ENCODE assay signal across 8 cellular contexts in the genomic region with DNA sequence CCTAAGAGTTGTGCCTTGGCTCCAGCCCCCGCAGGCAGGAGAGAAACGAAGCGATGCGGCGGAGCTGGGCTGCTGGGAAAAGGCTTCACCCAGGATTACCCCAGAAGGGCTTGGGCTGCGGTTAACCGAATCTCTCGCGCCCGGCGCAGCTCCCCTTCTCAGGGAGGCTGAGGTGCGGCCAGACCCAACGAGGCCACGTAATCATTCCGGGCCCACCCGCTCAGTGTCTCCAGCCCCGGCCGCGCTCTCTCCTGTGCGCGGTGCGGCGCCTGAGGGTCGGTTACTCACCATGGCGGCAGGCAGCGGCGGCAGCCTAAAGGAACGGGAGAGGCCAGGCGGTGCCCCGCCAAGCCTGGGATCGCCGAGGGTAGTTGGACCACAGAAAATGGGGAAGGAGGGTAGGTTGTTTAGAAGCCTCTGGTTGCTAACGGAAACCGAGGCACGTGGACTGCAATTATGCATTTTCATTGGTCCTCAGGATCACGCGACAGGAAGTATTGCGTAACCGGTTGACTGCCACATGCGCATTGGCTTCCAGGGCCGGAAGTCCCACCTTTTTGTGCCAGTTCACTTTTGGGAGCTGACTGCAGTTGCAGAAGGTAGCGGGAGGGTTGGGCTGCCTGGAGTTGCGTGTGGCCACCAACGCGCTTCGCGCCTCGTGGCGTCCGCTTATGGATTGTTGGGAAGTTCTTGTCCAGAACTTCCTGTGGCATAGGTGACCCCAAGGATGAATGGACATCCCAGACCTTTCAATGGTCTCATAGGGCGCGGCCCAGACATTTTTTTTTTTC. TPM values are rescaled to one million over a fixed set of nuclear protein-coding genes. Genes with fewer than 3 reads are reported as not detected.
A peak's percentile ranks its signal among the peaks of the same experiment; 100 is the strongest.
DNase-seq lines count a peak whose midpoint lies in the region; ATAC-seq and TF ChIP-seq lines count a peak whose summit lies in the region.

A gene with protein sequence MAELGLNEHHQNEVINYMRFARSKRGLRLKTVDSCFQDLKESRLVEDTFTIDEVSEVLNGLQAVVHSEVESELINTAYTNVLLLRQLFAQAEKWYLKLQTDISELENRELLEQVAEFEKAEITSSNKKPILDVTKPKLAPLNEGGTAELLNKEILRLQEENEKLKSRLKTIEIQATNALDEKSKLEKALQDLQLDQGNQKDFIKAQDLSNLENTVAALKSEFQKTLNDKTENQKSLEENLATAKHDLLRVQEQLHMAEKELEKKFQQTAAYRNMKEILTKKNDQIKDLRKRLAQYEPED (minus strand): TSS at position 419 of the 791 bp plus-strand sequence. CDS start 128 bp downstream, at position 291.

- H3K27ac ChIP-seq in RWPE2 (ENCODE audit: poor library complexity, severe bottlenecking): no peak within 1 kb of the TSS

- H3K27ac Mint-ChIP-seq in natural killer cell treated with Interleukin-12 subunit alpha and Interleukin-12 subunit beta and Interleukin-15 and Interleukin-18, amount 100 ng/mL, for 72 hours: peak within 1 kb of the TSS; percentile 90 to 91

- peak within 1 kb of the TSS; percentile 93 for H3K4me3 ChIP-seq in LNCaP clone FGC (ENCODE audit: low read depth, low read length)
- H3K4me3 ChIP-seq in RWPE2 (ENCODE audit: severe bottlenecking): peak within 1 kb of the TSS; percentile 88
- H3K4me3 ChIP-seq in fibroblast of the aortic adventitia (ENCODE audit: low read depth, low read length): peak within 1 kb of the TSS; percentile 95

- no peak for TF ChIP-seq CTCF in LNCaP clone FGC (IDR thresholded peaks at IDR 0.05; ENCODE audit: control insufficient read depth, extremely low read depth, insufficient read depth)
- TF ChIP-seq CTCF in RWPE2 (IDR thresholded peaks at IDR 0.05; ENCODE audit: poor library complexity, severe bottlenecking): no peak
- TF ChIP-seq CTCF in fibroblast of the aortic adventitia (IDR thresholded peaks at IDR 0.05; ENCODE audit: insufficient read depth, low read length): no peak

- H3K4me1 ChIP-seq in RWPE2 (ENCODE audit: insufficient read depth, poor library complexity, severe bottlenecking): no peaks in the 10 kb centered on the region

- no peaks in the 10 kb centered on the region for H3K9me3 Mint-ChIP-seq in natural killer cell treated with Interleukin-12 subunit alpha and Interleukin-12 subunit beta and Interleukin-15 and Interleukin-18, amount 100 ng/mL, for 72 hours

- H3K4me1 Mint-ChIP-seq in natural killer cell treated with Interleukin-12 subunit alpha and Interleukin-12 subunit beta and Interleukin-15 and Interleukin-18, amount 100 ng/mL, for 72 hours (ENCODE audit: low read depth in 2 of 2): peaks cover 14 to 36% of the 10 kb centered on the region in 2 donors

- no peaks in the 10 kb centered on the region for H3K27me3 Mint-ChIP-seq in natural killer cell treated with Interleukin-12 subunit alpha and Interleukin-12 subunit beta and Interleukin-15 and Interleukin-18, amount 100 ng/mL, for 72 hours

- ATAC-seq in GM21825 (IDR thresholded peaks at IDR 0.05; ENCODE audit: unreplicated experiment): peak; percentile 81
- peak; percentile 86 for ATAC-seq in RWPE2 (ENCODE audit: low read depth)
- peak; percentile 90 to 93 for ATAC-seq in natural killer cell treated with Interleukin-12 subunit alpha and Interleukin-12 subunit beta and Interleukin-15 and Interleukin-18, amount 100 ng/mL, for 72 hours

- H3K27me3 ChIP-seq in RWPE2 (ENCODE audit: insufficient read depth, poor library complexity, severe bottlenecking): peaks cover 8% of the 10 kb centered on the region

- H3K36me3 ChIP-seq in RWPE2 (ENCODE audit: low read depth): peaks cover 7% of the 10 kb centered on the region; the same call in 1 of the 2 replicates

- DNase-seq in DMS153 (lab: John Stamatoyannopoulos, UW) (peak; percentile 81), LNCaP clone FGC (ENCODE audit: low read depth) (peak; percentile 96), RWPE2 (ENCODE audit: low spot score) (peak; percentile 87), fibroblast of the aortic adventitia (ENCODE audit: low read depth) (peak; percentile 98)
- DNase-seq in activated T-helper 9 cell treated with anti-CD3 and anti-CD28 coated beads, Interleukin-2, amount 50 U/mL, for 16 hours (ENCODE audit: low read depth): peak; percentile 84
- peak; percentile 93 for DNase-seq in natural killer cell treated with Interleukin-12 subunit alpha and Interleukin-12 subunit beta and Interleukin-15 and Interleukin-18, amount 100 ng/mL, for 72 hours (ENCODE audit: low spot score)
- DNase-seq in stimulated activated naive CD4-positive, alpha-beta T cell (lab: John Stamatoyannopoulos, UW): peak; percentile 77 to 91 (median 88)

- no peaks in the 10 kb centered on the region for H3K36me3 Mint-ChIP-seq in natural killer cell treated with Interleukin-12 subunit alpha and Interleukin-12 subunit beta and Interleukin-15 and Interleukin-18, amount 100 ng/mL, for 72 hours

- H3K9me3 ChIP-seq in RWPE2 (ENCODE audit: severe bottlenecking): no peaks in the 10 kb centered on the region

- peak within 1 kb of the TSS; percentile 95 for H3K4me3 Mint-ChIP-seq in natural killer cell treated with Interleukin-12 subunit alpha and Interleukin-12 subunit beta and Interleukin-15 and Interleukin-18, amount 100 ng/mL, for 72 hours

RNA-seq across cellular contexts. Expression of the gene that starts here (rescaled TPM):
- total RNA-seq in fibroblast of the aortic adventitia (ENCODE audit: low replicate concordance): 11.4 and 24.1 TPM in 2 replicates
- total RNA-seq in natural killer cell treated with Interleukin-12 subunit alpha and Interleukin-12 subunit beta and Interleukin-15 and Interleukin-18, amount 100 ng/mL, for 72 hours: 1 to 10 TPM; 6.7 to 7.1 TPM
